12 cellular contexts compared by ENCODE assay signal in the genomic region with DNA sequence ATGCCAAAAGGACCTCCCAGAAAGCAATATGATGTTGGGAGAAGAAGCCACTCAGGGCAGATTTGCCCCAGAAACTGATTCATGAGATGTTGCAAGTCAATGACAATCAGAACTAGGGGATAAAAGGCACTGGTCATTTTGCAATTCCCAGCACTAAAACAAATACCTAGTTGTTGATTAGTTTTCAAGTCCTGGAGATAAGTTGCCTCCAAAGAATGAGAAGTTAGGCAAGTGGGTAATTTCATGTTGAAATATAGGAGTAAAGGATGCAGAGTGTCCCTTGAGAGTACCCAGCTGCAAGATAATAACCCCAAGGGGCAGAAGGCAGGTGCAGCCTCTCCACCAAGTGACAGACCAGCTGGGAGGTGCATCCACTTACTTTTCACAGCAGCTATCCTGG.
"Had no signal": no experiment of that assay in that cellular context is flagged by ENCODE, and none has a peak within 500 bp of the region (broad histone marks: within the 10 kb centered on the region; RNA-seq: fewer than 3 reads in every experiment).

No MANE protein-coding gene starts in this region.

- H3K9me3 Mint-ChIP-seq: activated B cell treated with CpG ODN at 0.5 μM for 24 hours; activated CD4-positive, alpha-beta T cell treated with anti-CD3 and anti-CD28 coated beads, Interleukin-2, amount 10 ng/mL, durations not matched to agents 7 days and 5 days; type B pancreatic cell had no signal

- H3K36me3 Mint-ChIP-seq: naive B cell, type B pancreatic cell had no signal

- H3K36me3 ChIP-seq: ovary had no signal

- ATAC-seq: left lobe of liver; sciatic nerve; stimulated activated naive CD8-positive, alpha-beta T cell treated with anti-CD3 and anti-CD28 coated beads, Interleukin-15, amount 100 ng/mL, for 72 hours had no signal

- H3K4me3 Mint-ChIP-seq: activated B cell treated with CpG ODN at 0.5 μM for 24 hours; activated CD4-positive, alpha-beta T cell treated with anti-CD3 and anti-CD28 coated beads, Interleukin-2, amount 10 ng/mL, durations not matched to agents 7 days and 5 days; naive B cell; stimulated activated naive CD8-positive, alpha-beta T cell treated with anti-CD3 and anti-CD28 coated beads, Interleukin-15, amount 100 ng/mL, for 72 hours; type B pancreatic cell had no signal

- H3K4me3 ChIP-seq: dorsolateral prefrontal cortex, ovary had no signal

- H3K9me3 ChIP-seq: ovary had no signal

- DNase-seq: activated B cell treated with CpG ODN at 0.5 μM for 24 hours; activated CD4-positive, alpha-beta T cell treated with anti-CD3 and anti-CD28 coated beads, Interleukin-2, amount 10 ng/mL, durations not matched to agents 7 days and 5 days; activated naive CD4-positive, alpha-beta T cell treated with Interleukin-2 at 50 U/mL for 16 hours; activated T-cell treated with anti-CD3 and anti-CD28 coated beads for 4 hours; dorsolateral prefrontal cortex; erythroblast; naive B cell; ovary; stimulated activated naive CD8-positive, alpha-beta T cell treated with anti-CD3 and anti-CD28 coated beads, Interleukin-15, amount 100 ng/mL, for 72 hours had no signal

- H3K4me1 Mint-ChIP-seq: activated B cell treated with CpG ODN at 0.5 μM for 24 hours; activated CD4-positive, alpha-beta T cell treated with anti-CD3 and anti-CD28 coated beads, Interleukin-2, amount 10 ng/mL, durations not matched to agents 7 days and 5 days; naive B cell; stimulated activated naive CD8-positive, alpha-beta T cell treated with anti-CD3 and anti-CD28 coated beads, Interleukin-15, amount 100 ng/mL, for 72 hours had no signal

- H3K27ac ChIP-seq: dorsolateral prefrontal cortex, ovary had no signal

- H3K27me3 ChIP-seq: dorsolateral prefrontal cortex, ovary had no signal

- H3K27ac Mint-ChIP-seq: activated B cell treated with CpG ODN at 0.5 μM for 24 hours; activated CD4-positive, alpha-beta T cell treated with anti-CD3 and anti-CD28 coated beads, Interleukin-2, amount 10 ng/mL, durations not matched to agents 7 days and 5 days; naive B cell; stimulated activated naive CD8-positive, alpha-beta T cell treated with anti-CD3 and anti-CD28 coated beads, Interleukin-15, amount 100 ng/mL, for 72 hours; type B pancreatic cell had no signal

- H3K27me3 Mint-ChIP-seq: activated B cell treated with CpG ODN at 0.5 μM for 24 hours; activated CD4-positive, alpha-beta T cell treated with anti-CD3 and anti-CD28 coated beads, Interleukin-2, amount 10 ng/mL, durations not matched to agents 7 days and 5 days; naive B cell; stimulated activated naive CD8-positive, alpha-beta T cell treated with anti-CD3 and anti-CD28 coated beads, Interleukin-15, amount 100 ng/mL, for 72 hours had no signal
